16 cellular contexts compared by ENCODE assay signal in genomic region chr10:76112826-76113150, GRCh38.
A peak's percentile ranks its signal among the peaks of the same experiment; 100 is the strongest.
DNase-seq lines count a peak whose midpoint lies in the region; ATAC-seq and TF ChIP-seq lines count a peak whose summit lies in the region.
"Had no signal": no experiment of that assay in that cellular context is flagged by ENCODE, and none has a peak within 500 bp of the region (broad histone marks: within the 10 kb centered on the region; RNA-seq: fewer than 3 reads in every experiment).

No MANE protein-coding gene starts in this region.

- H3K36me3 ChIP-seq in neural progenitor cell = no peaks in the 10 kb centered on the region

- no peak overlapping the region for H3K9ac ChIP-seq in neural progenitor cell

- no peak overlapping the region for H2AFZ ChIP-seq in neural progenitor cell (replicated peaks)

- H3K27ac Mint-ChIP-seq in glutamatergic neuron (ENCODE audit: unreplicated experiment) = peak overlapping the region; percentile 35
- H3K27ac Mint-ChIP-seq in neural progenitor cell = peak overlapping the region; percentile 54
- no peak overlapping the region for H3K27ac Mint-ChIP-seq in stimulated activated effector memory CD8-positive, alpha-beta T cell treated with anti-CD3 and anti-CD28 coated beads, Interleukin-12 subunit alpha, Interleukin-12 subunit beta, amount 100 ng/mL, for 72 hours

- in situ Hi-C loops in GM13976 (cut with MboI; ENCODE audit: low sequenced_read_pairs, unreplicated experiment) = no loop called here

- H3K9me3 ChIP-seq in neural progenitor cell (ENCODE audit: low read depth) = no peaks in the 10 kb centered on the region

- no peak overlapping the region for H3K27ac ChIP-seq in neural progenitor cell

- peaks cover 5% of the 10 kb centered on the region for H3K27me3 Mint-ChIP-seq in glutamatergic neuron (ENCODE audit: unreplicated experiment)
- H3K27me3 Mint-ChIP-seq in neural progenitor cell (ENCODE audit: insufficient read depth, low read depth) = peaks cover 9% of the 10 kb centered on the region

- no peak overlapping the region for H3K4me2 ChIP-seq in neural progenitor cell

- H3K27me3 ChIP-seq in neural progenitor cell = no peaks in the 10 kb centered on the region

- peaks cover 25% of the 10 kb centered on the region for H3K4me1 ChIP-seq in neural progenitor cell

- peaks cover 2% of the 10 kb centered on the region for H3K9me3 Mint-ChIP-seq in glutamatergic neuron (ENCODE audit: unreplicated experiment)
- peaks cover 7% of the 10 kb centered on the region for H3K9me3 Mint-ChIP-seq in neural progenitor cell
- peaks cover 3% of the 10 kb centered on the region for H3K9me3 Mint-ChIP-seq in stimulated activated effector memory CD8-positive, alpha-beta T cell treated with anti-CD3 and anti-CD28 coated beads, Interleukin-12 subunit alpha, Interleukin-12 subunit beta, amount 100 ng/mL, for 72 hours

- H3K36me3 Mint-ChIP-seq in glutamatergic neuron (ENCODE audit: unreplicated experiment) (peaks cover 4% of the 10 kb centered on the region), neural progenitor cell (no peaks in the 10 kb centered on the region)
- no peaks in the 10 kb centered on the region for H3K36me3 Mint-ChIP-seq in stimulated activated effector memory CD8-positive, alpha-beta T cell treated with anti-CD3 and anti-CD28 coated beads, Interleukin-12 subunit alpha, Interleukin-12 subunit beta, amount 100 ng/mL, for 72 hours
- H3K36me3 Mint-ChIP-seq: CD4-positive, CD25-positive, alpha-beta regulatory T cell had no signal

- H3K4me3 Mint-ChIP-seq in glutamatergic neuron (ENCODE audit: unreplicated experiment) (peak overlapping the region; percentile 3), neural progenitor cell (no peak overlapping the region)
- H3K4me3 Mint-ChIP-seq in stimulated activated effector memory CD8-positive, alpha-beta T cell treated with anti-CD3 and anti-CD28 coated beads, Interleukin-12 subunit alpha, Interleukin-12 subunit beta, amount 100 ng/mL, for 72 hours = no peak overlapping the region
- H3K4me3 Mint-ChIP-seq: CD4-positive, CD25-positive, alpha-beta regulatory T cell had no signal

- TF ChIP-seq CTCF in glutamatergic neuron (IDR thresholded peaks at IDR 0.05; ENCODE audit: partially characterized antibody, unreplicated experiment) (no peak), neural progenitor cell (IDR thresholded peaks at IDR 0.05) (no peak), GM13976 (IDR thresholded peaks at IDR 0.05; ENCODE audit: borderline replicate concordance, control extremely low read depth, extremely low read depth, insufficient read depth, missing control alignments) (no peak)

- DNase-seq in DMS53 (lab: John Stamatoyannopoulos, UW) = peak; percentile 63
- DNase-seq in glutamatergic neuron = no peak
- no peak for DNase-seq in neural progenitor cell (ENCODE audit: low spot score)
- no peak for DNase-seq in stimulated activated effector memory CD8-positive, alpha-beta T cell treated with anti-CD3 and anti-CD28 coated beads, Interleukin-12 subunit alpha, Interleukin-12 subunit beta, amount 100 ng/mL, for 72 hours (ENCODE audit: low spot score in 2 of 2)
- DNase-seq in GM13976 (ENCODE audit: low spot score) = no peak
- no peak for DNase-seq in NCI-H2029 (lab: John Stamatoyannopoulos, UW)
- DNase-seq: AML-193; CD4-positive, CD25-positive, alpha-beta regulatory T cell; NCI-H1417; NCI-H2029 treated with DMSO at 0.1 percent for 48 hours; NCI-H524; NK-92 treated with Interleukin-12 subunit alpha and Interleukin-12 subunit beta, amount 100 ng/mL, for 24 hours; OCI-M1; RPMI8226 had no signal

- no peak overlapping the region for H3K4me3 ChIP-seq in neural progenitor cell

- H3K4me1 Mint-ChIP-seq in glutamatergic neuron (ENCODE audit: low read depth, unreplicated experiment) (peaks cover 67% of the 10 kb centered on the region), neural progenitor cell (peaks cover 44% of the 10 kb centered on the region)
- no peaks in the 10 kb centered on the region for H3K4me1 Mint-ChIP-seq in stimulated activated effector memory CD8-positive, alpha-beta T cell treated with anti-CD3 and anti-CD28 coated beads, Interleukin-12 subunit alpha, Interleukin-12 subunit beta, amount 100 ng/mL, for 72 hours
- H3K4me1 Mint-ChIP-seq: CD4-positive, CD25-positive, alpha-beta regulatory T cell had no signal

- peak; percentile 9; the same call in 1 of the 3 replicates for ATAC-seq in SK-N-SH treated with all-trans-retinoic acid at 6 μM for 48 hours
- no peak for ATAC-seq in HG03175 (IDR thresholded peaks at IDR 0.05; ENCODE audit: unreplicated experiment)
- ATAC-seq in stimulated activated effector memory CD8-positive, alpha-beta T cell treated with anti-CD3 and anti-CD28 coated beads, Interleukin-12 subunit alpha, Interleukin-12 subunit beta, amount 100 ng/mL, for 72 hours = no peak

- H3F3A ChIP-seq in neural progenitor cell (ENCODE audit: low read depth) = no peaks in the 10 kb centered on the region

- no peaks in the 10 kb centered on the region for H4K20me1 ChIP-seq in neural progenitor cell (ENCODE audit: low read depth)

- H3K79me2 ChIP-seq in neural progenitor cell (ENCODE audit: low read depth) = no peaks in the 10 kb centered on the region

TF ChIP-seq in SK-N-SH treated with all-trans-retinoic acid at 6 μM for 48 hours, 23 proteins besides CTCF, POLR2A, EP300 and RAD21 (continues in another document):
- TF ChIP-seq CSRNP3 (CRISPR knock-in tag; IDR thresholded peaks at IDR 0.05) (no peak), TSHZ2 (CRISPR knock-in tag; IDR thresholded peaks at IDR 0.05) (no peak), BACH2 (CRISPR knock-in tag; IDR thresholded peaks at IDR 0.05; ENCODE audit: borderline replicate concordance) (no peak), ZFP3 (CRISPR knock-in tag; IDR thresholded peaks at IDR 0.05) (no peak), PATZ1 (CRISPR knock-in tag; IDR thresholded peaks at IDR 0.05; ENCODE audit: borderline replicate concordance) (no peak), ISL1 (CRISPR knock-in tag; IDR thresholded peaks at IDR 0.05) (no peak), RARB (CRISPR knock-in tag; IDR thresholded peaks at IDR 0.05) (no peak), GLIS3 (CRISPR knock-in tag; IDR thresholded peaks at IDR 0.05) (no peak), PPARA (CRISPR knock-in tag; IDR thresholded peaks at IDR 0.05; ENCODE audit: borderline replicate concordance) (no peak), CSDC2 (CRISPR knock-in tag; IDR thresholded peaks at IDR 0.05) (no peak), ZFP30 (CRISPR knock-in tag; IDR thresholded peaks at IDR 0.05) (no peak)
